In genomic region chr13:99505814-99506269, GRCh38 we compare ENCODE assay signal across 8 cellular contexts. TPM values are rescaled to one million over a fixed set of nuclear protein-coding genes. Genes with fewer than 3 reads are reported as not detected.
DNase-seq lines count a peak whose midpoint lies in the region; FAIRE-seq and TF ChIP-seq lines count a peak whose summit lies in the region.

No MANE protein-coding gene starts in this region.

- H3K27me3 ChIP-seq in OCI-LY1 (ENCODE audit: insufficient read depth, low read length) (no peaks in the 10 kb centered on the region), skeletal muscle satellite cell (ENCODE audit: control insufficient read depth, insufficient read depth, low read length) (no peaks in the 10 kb centered on the region)

- peak; percentile 74 for TF ChIP-seq CTCF in OCI-LY1 (IDR thresholded peaks at IDR 0.05; ENCODE audit: low read length)

- peak; percentile 74 for FAIRE-seq in endometrium (lab: Jason Lieb, UNC)

- DNase-seq in NOMO-1 (lab: John Stamatoyannopoulos, UW; ENCODE audit: unreplicated experiment in 2 of 2) (peak; percentile 4 to 45), NOMO-1 treated with dmso at 0.1 percent for 144 hours (lab: John Stamatoyannopoulos, UW; ENCODE audit: unreplicated experiment) (no peak), HuH-7.5 (ENCODE audit: low spot score) (no peak), RPMI8226 (no peak)
- DNase-seq in stimulated activated CD8-positive, alpha-beta memory T cell treated with anti-CD3 and anti-CD28 coated beads, Interleukin-4, amount 100 ng/mL, for 48 hours = no peak

- no peak overlapping the region for H2AFZ ChIP-seq in OCI-LY1 (ENCODE audit: low read length)

- H3K79me2 ChIP-seq in OCI-LY1 (ENCODE audit: insufficient read depth, low read length) = peaks cover 91% of the 10 kb centered on the region

- no peaks in the 10 kb centered on the region for H3F3A ChIP-seq in OCI-LY1 (ENCODE audit: insufficient read depth, low read length)

- no peaks in the 10 kb centered on the region; the same call in 1 of the 2 replicates for H4K20me1 ChIP-seq in OCI-LY1 (ENCODE audit: insufficient read depth, low read length)

- no peak overlapping the region for H3K9ac ChIP-seq in OCI-LY1 (ENCODE audit: low read length)
- peak overlapping the region; percentile 8 for H3K9ac ChIP-seq in skeletal muscle satellite cell (ENCODE audit: low read depth, low read length)

- H3K9me2 ChIP-seq in OCI-LY1 (ENCODE audit: low read depth, low read length) = no peaks in the 10 kb centered on the region

- peaks cover 16% of the 10 kb centered on the region for H3K9me3 ChIP-seq in OCI-LY1 (ENCODE audit: low read length)
- H3K9me3 ChIP-seq in skeletal muscle satellite cell (replicated peaks; ENCODE audit: low read length) = no peaks in the 10 kb centered on the region

- peak overlapping the region; percentile 25 for H3K4me3 ChIP-seq in OCI-LY1 (ENCODE audit: low read depth, low read length, poor library complexity, severe bottlenecking)
- no peak overlapping the region for H3K4me3 ChIP-seq in skeletal muscle satellite cell (ENCODE audit: low read length)

- H3K27ac ChIP-seq in OCI-LY1 (ENCODE audit: low read depth, low read length, poor library complexity, severe bottlenecking) = peak overlapping the region; percentile 5

- H3K4me2 ChIP-seq in OCI-LY1 (ENCODE audit: low read length) (peak overlapping the region; percentile 80), skeletal muscle satellite cell (ENCODE audit: low read length) (peak overlapping the region; percentile 62)

- peaks cover 41% of the 10 kb centered on the region for H3K36me3 ChIP-seq in OCI-LY1 (ENCODE audit: insufficient read depth, low read length)
- H3K36me3 ChIP-seq in skeletal muscle satellite cell (ENCODE audit: insufficient read depth, low read length) = peaks cover 4% of the 10 kb centered on the region

- H3K4me1 ChIP-seq in OCI-LY1 (ENCODE audit: insufficient read depth, low read length, severe bottlenecking) (peaks cover 61% of the 10 kb centered on the region), skeletal muscle satellite cell (ENCODE audit: control insufficient read depth, insufficient read depth, low read length) (peaks cover 18% of the 10 kb centered on the region)

RNA-seq across cellular contexts. Expression of gene TM9SF2, which starts 4.6 kb away (rescaled TPM):
- total RNA-seq in skeletal muscle satellite cell (2012; rRNA removed) = 120 and 128 TPM in 2 replicates

Comparison
In these comparisons a context has a peak if more than half of its experiments do, and no peak if none do; other contexts are left out.
1. DNase-seq: peak in NOMO-1 (2 of 2); none in NOMO-1 treated with dmso at 0.1 percent for 144 hours (single experiment), HuH-7.5 (single experiment), RPMI8226 (single experiment) and stimulated activated CD8-positive, alpha-beta memory T cell treated with anti-CD3 and anti-CD28 coated beads, Interleukin-4, amount 100 ng/mL, for 48 hours (single experiment).